In the genomic region with DNA sequence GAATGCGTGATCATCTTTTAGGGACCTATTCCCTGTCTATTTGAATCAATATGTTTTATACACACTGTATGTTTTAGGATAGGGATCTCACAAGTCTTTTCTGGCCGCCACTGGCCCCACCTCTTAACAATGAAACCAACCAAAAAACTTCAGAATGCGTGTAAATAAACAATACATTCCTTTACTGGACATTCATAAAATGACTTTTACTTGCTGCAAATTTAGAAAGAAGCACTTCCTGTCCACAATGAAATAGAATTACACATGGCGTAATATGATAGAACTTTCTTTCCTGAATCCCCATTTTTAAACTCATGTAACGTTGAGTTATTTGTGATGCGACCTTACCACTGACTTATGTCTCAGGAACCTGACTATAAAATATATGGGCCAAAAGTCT, we compare ENCODE assay signal across 26 cellular contexts.
DNase-seq lines count a peak whose midpoint lies in the region; ATAC-seq, FAIRE-seq and TF ChIP-seq lines count a peak whose summit lies in the region.
"Had no signal": no experiment of that assay in that cellular context is flagged by ENCODE, and none has a peak within 500 bp of the region (broad histone marks: within the 10 kb centered on the region; RNA-seq: fewer than 3 reads in every experiment).

No MANE protein-coding gene starts in this region.

- intact Hi-C loops in IMR-90 (cut with micrococcal nuclease) = no loop called here

- H3K9ac ChIP-seq in IMR-90 (ENCODE audit: low read depth, low read length) (no peak overlapping the region), astrocyte (ENCODE audit: low read length) (no peak overlapping the region)
- H3K9ac ChIP-seq: BLaER1 treated with 17β-estradiol and CSF1 and Interleukin-3, amounts not matched to agents 10 nM and 100 nM; KMS-11 had no signal

- H4K8ac ChIP-seq in IMR-90 (ENCODE audit: low read depth in 2 of 2, low read length in 2 of 2) = no peak overlapping the region

- no peaks in the 10 kb centered on the region for H3K9me1 ChIP-seq in IMR-90 (ENCODE audit: insufficient read depth, low read length)

- CTCF ChIA-PET in BJ (lab: Yijun Ruan, JAX) (no interaction called here), IMR-90 (lab: Yijun Ruan, JAX) (no interaction called here)

- H3K79me1 ChIP-seq in IMR-90 (ENCODE audit: low read depth in 1 of 2, low read length in 2 of 2) = no peaks in the 10 kb centered on the region

- in situ Hi-C loops in IMR-90 (cut with MboI; ENCODE audit: low sequenced_read_pairs) = no loop called here

- peak; percentile 60 for ATAC-seq in IMR-90 (ENCODE audit: low read depth)
- ATAC-seq: PC-3, SK-N-SH treated with all-trans-retinoic acid at 6 μM for 48 hours had no signal

- POLR2A ChIA-PET in BJ (lab: Charles Lee) = no interaction called here
- POLR2A ChIA-PET in IMR-90 (lab: Charles Lee; ENCODE audit: unreplicated experiment) = no interaction called here

- no peak overlapping the region; the same call in 1 of the 2 replicates for H2BK120ac ChIP-seq in IMR-90 (ENCODE audit: low read depth, low read length)

- no peak overlapping the region for H3K18ac ChIP-seq in IMR-90 (ENCODE audit: low read depth, low read length)

- H3K9me3 Mint-ChIP-seq in astrocyte (ENCODE audit: unreplicated experiment) = no peaks in the 10 kb centered on the region
- H3K9me3 Mint-ChIP-seq: CD4-positive, alpha-beta T cell had no signal

- H2BK20ac ChIP-seq in IMR-90 (ENCODE audit: low read depth, low read length) = 0 out of 2 replicates have a peak overlapping the region, but pooled peaks have one; percentile 55

- no peaks in the 10 kb centered on the region for H3K4me1 Mint-ChIP-seq in astrocyte (ENCODE audit: low read depth, unreplicated experiment)
- H3K4me1 Mint-ChIP-seq: IgD-negative memory B cell had no signal

- H3K4ac ChIP-seq in IMR-90 (ENCODE audit: low read depth, low read length) = no peak overlapping the region

- peak overlapping the region; percentile 7 for H2BK5ac ChIP-seq in IMR-90 (ENCODE audit: low read depth, low read length, poor library complexity, severe bottlenecking)

- H3K14ac ChIP-seq in IMR-90 (replicated peaks; ENCODE audit: low read depth, low read length) = no peak overlapping the region

- H3K36me3 Mint-ChIP-seq in astrocyte (ENCODE audit: low read depth, unreplicated experiment) = no peaks in the 10 kb centered on the region
- H3K36me3 Mint-ChIP-seq: IgD-negative memory B cell had no signal

- no TSS peak for BruUV-seq in IMR-90 (replicated peaks; lab: Mats Ljungman, UMichigan)

- no peak overlapping the region for H4K5ac ChIP-seq in IMR-90 (ENCODE audit: low read depth, low read length)

- H3K23ac ChIP-seq in IMR-90 (ENCODE audit: low read depth, low read length) = no peak overlapping the region

- H3K4me3 Mint-ChIP-seq in astrocyte (ENCODE audit: unreplicated experiment) = no peak overlapping the region
- H3K4me3 Mint-ChIP-seq: CD4-positive, alpha-beta T cell; IgD-negative memory B cell had no signal

- H4K20me1 ChIP-seq in IMR-90 (ENCODE audit: insufficient read depth, low read length) (no peaks in the 10 kb centered on the region), astrocyte (ENCODE audit: insufficient read depth, low read length) (no peaks in the 10 kb centered on the region)
- H4K20me1 ChIP-seq: BLaER1 treated with 17β-estradiol and CSF1 and Interleukin-3, amounts not matched to agents 10 nM and 100 nM had no signal

- no peak overlapping the region for H3K27ac Mint-ChIP-seq in astrocyte (ENCODE audit: unreplicated experiment)
- H3K27ac Mint-ChIP-seq: CD4-positive, alpha-beta T cell; IgD-negative memory B cell had no signal

- H3K4me2 ChIP-seq in IMR-90 (ENCODE audit: low read depth, low read length) (peak overlapping the region; percentile 72; the same call in 1 of the 2 replicates), astrocyte (ENCODE audit: low read length) (peak overlapping the region; percentile 8)
- H3K4me2 ChIP-seq: KMS-11 had no signal

- 0 out of 2 replicates have a peak, but pooled peaks cover 1% of the 10 kb centered on the region for H3K4me1 ChIP-seq in IMR-90 (ENCODE audit: control insufficient read depth, insufficient read depth, low read length)
- H3K4me1 ChIP-seq in astrocyte (ENCODE audit: insufficient read depth, low read length) = no peaks in the 10 kb centered on the region
- H3K4me1 ChIP-seq in small intestine (ENCODE audit: control insufficient read depth in 2 of 2, insufficient read depth in 1 of 2, low read depth in 1 of 2, low read length in 1 of 2) = no peaks in the 10 kb centered on the region

- H3K27ac ChIP-seq in IMR-90 (ENCODE audit: insufficient read depth, low read length) = no peak overlapping the region
- no peak overlapping the region for H3K27ac ChIP-seq in astrocyte (ENCODE audit: low read depth, low read length)
- H3K27ac ChIP-seq in small intestine (ENCODE audit: low read depth in 1 of 2, low read length in 1 of 2) = no peak overlapping the region
- H3K27ac ChIP-seq: BLaER1 treated with 17β-estradiol and CSF1 and Interleukin-3, amounts not matched to agents 10 nM and 100 nM; KMS-11 had no signal

- H2AK9ac ChIP-seq in IMR-90 (replicated peaks; ENCODE audit: low read depth, low read length, poor library complexity) = no peak overlapping the region

- H3K36me3 ChIP-seq in BJ (ENCODE audit: control insufficient read depth, insufficient read depth, low read length) (no peaks in the 10 kb centered on the region), IMR-90 (ENCODE audit: control insufficient read depth, insufficient read depth, low read length) (no peaks in the 10 kb centered on the region), astrocyte (ENCODE audit: insufficient read depth, low read length) (no peaks in the 10 kb centered on the region), small intestine (ENCODE audit: control insufficient read depth in 2 of 2, insufficient read depth in 2 of 2, low read length in 2 of 2) (no peaks in the 10 kb centered on the region)
- H3K36me3 ChIP-seq: BLaER1 treated with 17β-estradiol and CSF1 and Interleukin-3, amounts not matched to agents 10 nM and 100 nM had no signal

- TF ChIP-seq RAD21 in IMR-90 (IDR thresholded peaks at IDR 0.05; ENCODE audit: low read length) = no peak

- WGBS in IMR-90 (ENCODE audit: extremely low coverage in 2 of 2, insufficient read length in 1 of 2), 2 experiments = no CpG with 5 or more reads among the region's 6 CpGs
- WGBS in small intestine, 3 donors = 69 to 73% (median 69%) methylated on average over 6 of the region's 6 CpGs

- TF ChIP-seq CTCF in BJ (IDR thresholded peaks at IDR 0.05; ENCODE audit: insufficient read depth, low read depth, low read length) (no peak), IMR-90 (conservative IDR thresholded peaks at IDR 0.05; ENCODE audit: low read depth, low read length) (no peak), astrocyte (IDR thresholded peaks at IDR 0.05; ENCODE audit: insufficient read depth, low read depth, low read length) (no peak)

- no peaks in the 10 kb centered on the region for H3K79me2 ChIP-seq in astrocyte (ENCODE audit: insufficient read depth, low read length)

- no peaks in the 10 kb centered on the region for H3K27me3 Mint-ChIP-seq in astrocyte (ENCODE audit: low read depth, unreplicated experiment)
- H3K27me3 Mint-ChIP-seq: CD4-positive, alpha-beta T cell; IgD-negative memory B cell had no signal

- dilution Hi-C loops in IMR-90 (cut with HindIII; ENCODE audit: low sequenced_read_pairs, unreplicated experiment) = no loop called here

- H3K56ac ChIP-seq in IMR-90 (ENCODE audit: extremely low read depth, insufficient read depth, low read length) = no peak overlapping the region

- H2BK15ac ChIP-seq in IMR-90 (ENCODE audit: low read depth, low read length) = no peak overlapping the region

- no peak overlapping the region for H3K4me3 ChIP-seq in BJ (ENCODE audit: low read depth, low read length)
- H3K4me3 ChIP-seq in IMR-90 (ENCODE audit: insufficient read depth, low read depth, low read length) = no peak overlapping the region
- no peak overlapping the region for H3K4me3 ChIP-seq in astrocyte (ENCODE audit: insufficient read depth, low read depth, low read length)
- no peak overlapping the region for H3K4me3 ChIP-seq in small intestine (ENCODE audit: low read depth in 1 of 2, low read length in 2 of 2)
- H3K4me3 ChIP-seq: BLaER1 treated with 17β-estradiol and CSF1 and Interleukin-3, amounts not matched to agents 10 nM and 100 nM had no signal

- TF ChIP-seq POLR2A in IMR-90 (IDR thresholded peaks at IDR 0.05; ENCODE audit: low read depth, low read length) = no peak

- no peak overlapping the region for H2AFZ ChIP-seq in IMR-90 (replicated peaks; ENCODE audit: low read length, poor library complexity)
- no peak overlapping the region for H2AFZ ChIP-seq in astrocyte (ENCODE audit: low read depth, low read length)

- H2AK5ac ChIP-seq in IMR-90 (ENCODE audit: low read depth, low read length) = no peak overlapping the region

- FAIRE-seq in astrocyte (lab: Jason Lieb, UNC) (no peak), small intestine (lab: Jason Lieb, UNC) (no peak)
- FAIRE-seq: D721Med had no signal

- DNase-seq in BJ (ENCODE audit: low read depth) (peak; percentile 30), IMR-90 (peak; percentile 28), astrocyte (ENCODE audit: low read depth) (no peak), fibroblast of peridontal ligament (ENCODE audit: extremely low read depth) (peak; percentile 45), GDM1 (lab: John Stamatoyannopoulos, UW) (no peak), small intestine (no peak), NCI-H187 treated with DMSO at 0.1 percent for 48 hours (lab: John Stamatoyannopoulos, UW) (no peak), DMS53 (lab: John Stamatoyannopoulos, UW) (no peak)
- DNase-seq: 8988T; ACHN; CD4-positive, alpha-beta T cell; GOT3; HCEC 1CT; NCI-H1092; NCI-H1417 treated with DMSO at 0.1 percent for 48 hours; NCI-H1694 treated with DMSO at 0.1 percent for 48 hours; NCI-H2081 treated with DMSO at 0.1 percent for 48 hours; NCI-H2171; NCI-H345; NCI-H510A treated with DMSO at 0.1 percent for 48 hours; PC-3 had no signal

- H3K27me3 ChIP-seq in BJ (ENCODE audit: control insufficient read depth, insufficient read depth, low read length) (no peaks in the 10 kb centered on the region), IMR-90 (ENCODE audit: control insufficient read depth, insufficient read depth, low read length) (no peaks in the 10 kb centered on the region), astrocyte (ENCODE audit: insufficient read depth, low read length) (no peaks in the 10 kb centered on the region), small intestine (ENCODE audit: control insufficient read depth in 2 of 2, insufficient read depth in 2 of 2, low read length in 2 of 2) (no peaks in the 10 kb centered on the region)
- H3K27me3 ChIP-seq: BLaER1 treated with 17β-estradiol and CSF1 and Interleukin-3, amounts not matched to agents 10 nM and 100 nM had no signal

- no peak overlapping the region for H4K91ac ChIP-seq in IMR-90 (ENCODE audit: insufficient read depth, low read depth, low read length)

- no peaks in the 10 kb centered on the region for H3K9me3 ChIP-seq in IMR-90 (ENCODE audit: control insufficient read depth, insufficient read depth, low read length)
- H3K9me3 ChIP-seq in astrocyte (ENCODE audit: insufficient read depth, low read depth, low read length) = no peaks in the 10 kb centered on the region
- no peaks in the 10 kb centered on the region for H3K9me3 ChIP-seq in small intestine (ENCODE audit: control insufficient read depth, low read depth)
- H3K9me3 ChIP-seq: BLaER1 treated with 17β-estradiol and CSF1 and Interleukin-3, amounts not matched to agents 10 nM and 100 nM had no signal

TF ChIP-seq in IMR-90, 13 proteins besides CTCF, POLR2A, EP300 and RAD21 (continues in another document):
- no peak for TF ChIP-seq FOS (IDR thresholded peaks at IDR 0.05; ENCODE audit: low read depth, low read length)

Comparison
In these comparisons a context has a peak if more than half of its experiments do, and no peak if none do; other contexts are left out.
1. DNase-seq: peak in BJ (single experiment), IMR-90 (single experiment) and fibroblast of peridontal ligament (single experiment); none in astrocyte (single experiment), GDM1 (single experiment), small intestine (single experiment), NCI-H187 treated with DMSO at 0.1 percent for 48 hours (single experiment) and DMS53 (single experiment).